21 cellular contexts compared by ENCODE assay signal in genomic region chr2:109232306-109232705, GRCh38.
"Had no signal": no experiment of that assay in that cellular context is flagged by ENCODE, and none has a peak within 500 bp of the region (broad histone marks: within the 10 kb centered on the region; RNA-seq: fewer than 3 reads in every experiment).

No MANE protein-coding gene starts in this region.

- H3K27ac ChIP-seq: epithelial cell of prostate, gastroesophageal sphincter, heart left ventricle, sigmoid colon, thoracic aorta had no signal

- DNase-seq: activated CD4-positive, alpha-beta T cell treated with anti-CD3 and anti-CD28 coated beads for 1 hour; activated CD4-positive, alpha-beta T cell treated with anti-CD3 and anti-CD28 coated beads, Interleukin-2, amount 50 U/mL, for 1 hour; activated CD8-positive, alpha-beta memory T cell treated with anti-CD3 and anti-CD28 coated beads, Interleukin-2, amount 50 U/mL, for 4 hours; activated CD8-positive, alpha-beta T cell treated with anti-CD3 and anti-CD28 coated beads, Interleukin-2, amount 10 ng/mL, durations not matched to agents 7 days and 5 days; activated naive CD4-positive, alpha-beta T cell treated with Interleukin-2 at 50 U/mL for 16 hours; activated T-cell treated with anti-CD3 and anti-CD28 coated beads, Interleukin-2, amount 50 U/mL, for 24 hours; heart left ventricle; islet precursor cell; left cardiac atrium; mucosa of descending colon; sigmoid colon; stimulated activated CD4-positive, alpha-beta T cell treated with anti-CD3 and anti-CD28 coated beads, Interleukin-15, amount 100 ng/mL, for 24 hours; stimulated activated CD8-positive, alpha-beta memory T cell treated with anti-CD3 and anti-CD28 coated beads, Interleukin-4, amount 100 ng/mL, for 48 hours; stimulated activated naive CD4-positive, alpha-beta T cell treated with Interleukin-2 at 50 U/mL for 16 hours; T-helper 1 cell; WERI-Rb-1 had no signal

- H3K9me3 ChIP-seq: gastroesophageal sphincter, mucosa of descending colon, sigmoid colon, thoracic aorta had no signal

- FAIRE-seq: TTC549 had no signal

- H3K4me3 ChIP-seq: gastroesophageal sphincter, heart left ventricle, mucosa of descending colon, sigmoid colon, smooth muscle cell, thoracic aorta had no signal

- H3K4me2 ChIP-seq: smooth muscle cell had no signal

- ATAC-seq: activated CD8-positive, alpha-beta T cell treated with anti-CD3 and anti-CD28 coated beads, Interleukin-2, amount 10 ng/mL, durations not matched to agents 7 days and 5 days; gastroesophageal sphincter; heart left ventricle; left cardiac atrium; mucosa of descending colon had no signal

- H3K27me3 ChIP-seq: gastroesophageal sphincter, heart left ventricle, sigmoid colon had no signal

- H3K36me3 ChIP-seq: gastroesophageal sphincter, heart left ventricle, sigmoid colon, thoracic aorta, WERI-Rb-1 had no signal
